In the genomic region with DNA sequence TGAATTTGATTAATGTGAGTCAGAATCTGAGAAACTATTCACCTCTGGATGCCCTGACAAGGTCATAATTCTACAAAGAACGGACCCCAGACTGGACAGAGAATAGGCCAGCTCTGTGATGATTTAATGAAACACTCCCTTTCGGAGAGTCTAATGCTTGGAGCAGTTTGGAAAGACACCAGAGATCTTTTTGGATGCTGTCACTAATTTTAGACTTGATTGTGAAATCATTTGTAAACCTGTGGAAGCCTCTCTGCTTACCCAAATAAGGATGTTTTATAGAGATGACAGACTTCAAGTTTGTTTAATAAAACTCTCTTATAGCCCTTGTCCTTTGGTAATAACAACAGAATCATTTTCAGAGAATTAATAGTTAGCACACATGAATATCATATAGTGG, we compare ENCODE assay signal across 23 cellular contexts.
DNase-seq lines count a peak whose midpoint lies in the region; ATAC-seq, FAIRE-seq and TF ChIP-seq lines count a peak whose summit lies in the region.
"Had no signal": no experiment of that assay in that cellular context is flagged by ENCODE, and none has a peak within 500 bp of the region (broad histone marks: within the 10 kb centered on the region; RNA-seq: fewer than 3 reads in every experiment).

No MANE protein-coding gene starts in this region.

- in situ Hi-C loops in Panc1 (cut with HindIII; ENCODE audit: low pct_unique_long_range_greater_than_20kb, low sequenced_read_pairs), result no loop called here

- dilution Hi-C loops in keratinocyte (cut with MboI; ENCODE audit: extremely low pct_ligation_motif_present, low sequenced_read_pairs), result no loop called here

- no peaks in the 10 kb centered on the region for H3K9me1 ChIP-seq in keratinocyte (ENCODE audit: control insufficient read depth, extremely low read depth, insufficient read depth, low read length)

- ATAC-seq in Panc1 (no peak), GM21423 (IDR thresholded peaks at IDR 0.05; ENCODE audit: unreplicated experiment) (no peak)
- ATAC-seq: activated CD4-positive, CD25-positive, alpha-beta regulatory T cell treated with anti-CD3 and anti-CD28 coated beads, Interleukin-2, amount 50 U/mL, for 24 hours; activated naive CD4-positive, alpha-beta T cell treated with anti-CD3 and anti-CD28 coated beads, Interleukin-2, amount 50 U/mL, for 72 hours; GM23338; stimulated activated memory B cell treated with anti-CD40 and anti-IgM and Interleukin-4, amounts not matched to agents 10 μg/mL and 1 μg/mL and 100 μg/mL, for 72 hours had no signal

- no peak overlapping the region for H3K9ac ChIP-seq in keratinocyte (ENCODE audit: control insufficient read depth, extremely low read depth, insufficient read depth, low read length)

- H3K4me3 ChIP-seq in Panc1 (ENCODE audit: low read depth in 2 of 2, low read length in 2 of 2) (no peak overlapping the region), epithelial cell of esophagus (ENCODE audit: low read length) (no peak overlapping the region), keratinocyte (ENCODE audit: control insufficient read depth in 2 of 3, extremely low read depth in 1 of 3, insufficient read depth in 2 of 3, low read depth in 1 of 3, low read length in 3 of 3) (no peak overlapping the region), uterus (no peak overlapping the region)
- H3K4me3 ChIP-seq: ascending aorta, dorsolateral prefrontal cortex, GM23338, Peyer's patch, smooth muscle cell, testis had no signal

- no peak overlapping the region for H2AFZ ChIP-seq in keratinocyte (ENCODE audit: control insufficient read depth, low read length)
- H2AFZ ChIP-seq: GM23338 had no signal

- POLR2A ChIA-PET in Panc1 (lab: Charles Lee), result no interaction called here

- FAIRE-seq in keratinocyte (lab: Jason Lieb, UNC), result no peak
- FAIRE-seq in GM19239 (lab: Jason Lieb, UNC), result no peak
- FAIRE-seq: endothelial cell of umbilical vein, TTC549 had no signal

- H3K9me3 ChIP-seq in Panc1 (ENCODE audit: control insufficient read depth, insufficient read depth, low read depth, low read length) (no peaks in the 10 kb centered on the region), keratinocyte (ENCODE audit: control insufficient read depth, low read depth, low read length) (no peaks in the 10 kb centered on the region), uterus (no peaks in the 10 kb centered on the region)
- H3K9me3 ChIP-seq: ascending aorta, Peyer's patch, testis had no signal

- H3K79me2 ChIP-seq in keratinocyte (ENCODE audit: control insufficient read depth, insufficient read depth, low read length), result no peaks in the 10 kb centered on the region

- intact Hi-C loops in Panc1 (cut with micrococcal nuclease; ENCODE audit: unreplicated experiment) (no loop called here), uterus (cut with DNase I; ENCODE audit: low total_unique reads) (no loop called here)

- H3K27ac ChIP-seq in Panc1 (ENCODE audit: low read length), result 0 out of 2 replicates have a peak overlapping the region, but pooled peaks have one; percentile 2
- peak overlapping the region; percentile 60 for H3K27ac ChIP-seq in keratinocyte (ENCODE audit: control insufficient read depth, insufficient read depth, low read length)
- H3K27ac ChIP-seq in uterus, result peak overlapping the region; percentile 48 to 80
- no peak overlapping the region for H3K27ac ChIP-seq in substantia nigra (ENCODE audit: low read depth, low read length, poor library complexity, severe bottlenecking)
- H3K27ac ChIP-seq: ascending aorta, dorsolateral prefrontal cortex, testis had no signal

- TF ChIP-seq POLR2A in uterus (IDR thresholded peaks at IDR 0.05), result no peak

- peak overlapping the region; percentile 12 for H3K4me2 ChIP-seq in keratinocyte (ENCODE audit: control insufficient read depth, extremely low read depth, insufficient read depth, low read depth, low read length)
- H3K4me2 ChIP-seq: GM23338 had no signal

- H3K36me3 ChIP-seq in Panc1 (ENCODE audit: control insufficient read depth, insufficient read depth, low read length) (no peaks in the 10 kb centered on the region), keratinocyte (ENCODE audit: control insufficient read depth in 2 of 2, extremely low read depth in 1 of 2, insufficient read depth in 2 of 2, low read length in 2 of 2) (no peaks in the 10 kb centered on the region), uterus (no peaks in the 10 kb centered on the region)
- H3K36me3 ChIP-seq: ascending aorta, Peyer's patch had no signal

- H3K27me3 ChIP-seq in Panc1 (ENCODE audit: control insufficient read depth, insufficient read depth, low read length) (no peaks in the 10 kb centered on the region), keratinocyte (ENCODE audit: control insufficient read depth, extremely low read depth, insufficient read depth, low read length) (no peaks in the 10 kb centered on the region), uterus (no peaks in the 10 kb centered on the region)
- H3K27me3 ChIP-seq: ascending aorta, dorsolateral prefrontal cortex, Peyer's patch, testis had no signal

- no TSS peak for BruUV-seq in Panc1 (replicated peaks; lab: Mats Ljungman, UMichigan)

- no peaks in the 10 kb centered on the region for H4K20me1 ChIP-seq in keratinocyte (ENCODE audit: control insufficient read depth, extremely low read depth, insufficient read depth, low read length)

- TF ChIP-seq CTCF in Panc1 (IDR thresholded peaks at IDR 0.05) (no peak), epithelial cell of esophagus (IDR thresholded peaks at IDR 0.05; ENCODE audit: insufficient read depth, low read depth, low read length, missing control alignments) (no peak), keratinocyte (optimal IDR thresholded peaks at IDR 0.05 in 1 of 3, IDR thresholded peaks at IDR 0.05 in 1 of 3, conservative IDR thresholded peaks at IDR 0.05 in 1 of 3; ENCODE audit: extremely low read depth in 1 of 3, insufficient read depth in 2 of 3, low read length in 3 of 3) (no peak), uterus (IDR thresholded peaks at IDR 0.05) (no peak)

- CTCF ChIA-PET in Panc1 (lab: Charles Lee), result no interaction called here

- DNase-seq in Panc1 (ENCODE audit: low read depth, low spot score) (no peak), epithelial cell of esophagus (ENCODE audit: low read depth) (peak; percentile 58), keratinocyte (ENCODE audit: low read depth, low spot score) (no peak), uterus (peak in 1 of 2 donors; percentile 32), substantia nigra (lab: John Stamatoyannopoulos, UW) (no peak), GM19239 (ENCODE audit: insufficient read length, low spot score) (no peak)
- DNase-seq: activated CD4-positive, alpha-beta memory T cell treated with anti-CD3 and anti-CD28 coated beads for 36 hours; activated CD8-positive, alpha-beta memory T cell treated with anti-CD3 and anti-CD28 coated beads, Interleukin-2, amount 50 U/mL, for 48 hours; dorsolateral prefrontal cortex; NCI-H1417 treated with DMSO at 0.1 percent for 48 hours; NCI-H510A treated with DMSO at 0.1 percent for 48 hours; Peyer's patch; stimulated activated CD4-positive, alpha-beta T cell treated with anti-CD3 and anti-CD28 coated beads, Interleukin-2, amount 100 ng/mL, for 48 hours; testis had no signal

- peaks cover 4% of the 10 kb centered on the region; the same call in 1 of the 2 replicates for H3K4me1 ChIP-seq in Panc1 (ENCODE audit: control insufficient read depth, insufficient read depth, low read length)
- peaks cover 40% of the 10 kb centered on the region for H3K4me1 ChIP-seq in keratinocyte (ENCODE audit: control insufficient read depth, extremely low read depth, insufficient read depth, low read length)
- H3K4me1 ChIP-seq in uterus, result no peaks in the 10 kb centered on the region
- H3K4me1 ChIP-seq: ascending aorta, testis had no signal
